Comparison of ENCODE assay signal across 11 cellular contexts in genomic region chr1:24393892-24394291, GRCh38. TPM values are rescaled to one million over a fixed set of nuclear protein-coding genes. Genes with fewer than 3 reads are reported as not detected.
A peak's percentile ranks its signal among the peaks of the same experiment; 100 is the strongest.
DNase-seq lines count a peak whose midpoint lies in the region; ATAC-seq and TF ChIP-seq lines count a peak whose summit lies in the region.
"Had no signal": no experiment of that assay in that cellular context is flagged by ENCODE, and none has a peak within 500 bp of the region (broad histone marks: within the 10 kb centered on the region; RNA-seq: fewer than 3 reads in every experiment).

No MANE protein-coding gene starts in this region.

- no peaks in the 10 kb centered on the region for H3K27me3 Mint-ChIP-seq in activated CD8-positive, alpha-beta T cell treated with anti-CD3 and anti-CD28 coated beads for 36 hours
- H3K27me3 Mint-ChIP-seq in activated CD8-positive, alpha-beta T cell treated with anti-CD3 and anti-CD28 coated beads, Interleukin-2, amount 10 ng/mL, durations not matched to agents 7 days and 5 days (ENCODE audit: low read depth) = no peaks in the 10 kb centered on the region

- DNase-seq in activated CD8-positive, alpha-beta T cell treated with anti-CD3 and anti-CD28 coated beads for 36 hours = no peak
- DNase-seq in activated CD8-positive, alpha-beta T cell treated with anti-CD3 and anti-CD28 coated beads, Interleukin-2, amount 10 ng/mL, durations not matched to agents 7 days and 5 days = no peak
- DNase-seq in fibroblast of pulmonary artery (ENCODE audit: low read depth) = peak; percentile 62
- no peak for DNase-seq in transverse colon
- DNase-seq in SIG-M5 treated with dmso at 0.1 percent for 504 hours (lab: John Stamatoyannopoulos, UW; ENCODE audit: unreplicated experiment) = no peak
- no peak for DNase-seq in NCI-H128 (lab: John Stamatoyannopoulos, UW; ENCODE audit: unreplicated experiment)
- DNase-seq: activated gamma-delta T cell treated with Interleukin-2 at 50 U/mL for 16 hours, AML-193 had no signal

- H3K4me3 ChIP-seq in SU-DHL-6 (ENCODE audit: insufficient read depth, low read length, poor library complexity, severe bottlenecking) (no peak overlapping the region), fibroblast of pulmonary artery (replicated peaks; ENCODE audit: low read depth, low read length) (no peak overlapping the region), transverse colon (no peak overlapping the region)
- H3K4me3 ChIP-seq: tibial nerve had no signal

- peak overlapping the region; percentile 83 for H3K4me2 ChIP-seq in SU-DHL-6 (ENCODE audit: low read depth, low read length, poor library complexity, severe bottlenecking)

- intact Hi-C loops in activated CD8-positive, alpha-beta T cell treated with anti-CD3 and anti-CD28 coated beads for 36 hours (cut with micrococcal nuclease) = loop anchor here (2.0 to 5.0 kb wide), 2 partner anchors 72 to 195 kb away; no protein-coding TSS in a partner anchor
- intact Hi-C loops in transverse colon (cut with DNase I; ENCODE audit: low total_unique reads) = loop anchor here (2.0 kb wide), 1 partner anchor 193 kb away; no protein-coding TSS in a partner anchor

- ATAC-seq in activated CD8-positive, alpha-beta T cell treated with anti-CD3 and anti-CD28 coated beads for 36 hours = no peak
- ATAC-seq in activated CD8-positive, alpha-beta T cell treated with anti-CD3 and anti-CD28 coated beads, Interleukin-2, amount 10 ng/mL, durations not matched to agents 7 days and 5 days = no peak
- no peak for ATAC-seq in HG03175 (IDR thresholded peaks at IDR 0.05; ENCODE audit: unreplicated experiment)

- H3K36me3 ChIP-seq in SU-DHL-6 (ENCODE audit: low read length) (no peaks in the 10 kb centered on the region), transverse colon (no peaks in the 10 kb centered on the region)
- H3K36me3 ChIP-seq: tibial nerve had no signal

- TF ChIP-seq EP300 in transverse colon (IDR thresholded peaks at IDR 0.05; ENCODE audit: low read depth) = no peak

- H3K9me2 ChIP-seq in SU-DHL-6 (replicated peaks; ENCODE audit: insufficient read depth, low read length) = no peaks in the 10 kb centered on the region

- H3K27ac Mint-ChIP-seq in activated CD8-positive, alpha-beta T cell treated with anti-CD3 and anti-CD28 coated beads for 36 hours = peak overlapping the region; percentile 95
- H3K27ac Mint-ChIP-seq in activated CD8-positive, alpha-beta T cell treated with anti-CD3 and anti-CD28 coated beads, Interleukin-2, amount 10 ng/mL, durations not matched to agents 7 days and 5 days = no peak overlapping the region

- no peaks in the 10 kb centered on the region for H3K9me3 Mint-ChIP-seq in activated CD8-positive, alpha-beta T cell treated with anti-CD3 and anti-CD28 coated beads for 36 hours
- H3K9me3 Mint-ChIP-seq in activated CD8-positive, alpha-beta T cell treated with anti-CD3 and anti-CD28 coated beads, Interleukin-2, amount 10 ng/mL, durations not matched to agents 7 days and 5 days (ENCODE audit: insufficient read depth) = no peaks in the 10 kb centered on the region

- POLR2A ChIA-PET in activated CD8-positive, alpha-beta T cell treated with anti-CD3 and anti-CD28 coated beads for 36 hours (lab: Charles Lee) = interaction anchor here (0.7 to 1.2 kb wide), 6 partner anchors 19 to 196 kb away, joined by 3 to 6 read pairs (median 4); partner anchors contain the start of genes NIPAL3 and STPG1
- POLR2A ChIA-PET in activated CD8-positive, alpha-beta T cell treated with anti-CD3 and anti-CD28 coated beads, Interleukin-2, amount 10 ng/mL, durations not matched to agents 7 days and 5 days (lab: Charles Lee) = interaction anchor here (0.7 to 3.6 kb wide), 3 partner anchors 193 to 249 kb away, joined by 3 to 18 read pairs (median 4); no protein-coding TSS in a partner anchor

- no peaks in the 10 kb centered on the region for H3K27me3 ChIP-seq in SU-DHL-6 (ENCODE audit: low read length)
- H3K27me3 ChIP-seq in transverse colon = no peaks in the 10 kb centered on the region
- H3K27me3 ChIP-seq: tibial nerve had no signal

- peaks cover 7 to 41% (median 10%) of the 10 kb centered on the region in 4 donors for H3K4me1 ChIP-seq in transverse colon

- in situ Hi-C loops in transverse colon (cut with MboI; ENCODE audit: low pct_ligation_motif_present in 1 of 4, low pct_unique_long_range_greater_than_20kb in 1 of 4, low sequenced_read_pairs in 3 of 4) = loop anchor here (5.0 to 25.0 kb wide), 4 partner anchors 192 to 332 kb away; no protein-coding TSS in a partner anchor

- peaks cover 41% of the 10 kb centered on the region for H3K4me1 Mint-ChIP-seq in activated CD8-positive, alpha-beta T cell treated with anti-CD3 and anti-CD28 coated beads for 36 hours (ENCODE audit: low read depth)
- H3K4me1 Mint-ChIP-seq in activated CD8-positive, alpha-beta T cell treated with anti-CD3 and anti-CD28 coated beads, Interleukin-2, amount 10 ng/mL, durations not matched to agents 7 days and 5 days (ENCODE audit: low read depth) = peaks cover 26% of the 10 kb centered on the region

- TF ChIP-seq POLR2A in transverse colon (IDR thresholded peaks at IDR 0.05) = no peak

- H3F3A ChIP-seq in SU-DHL-6 (ENCODE audit: insufficient read depth) = peaks cover 31% of the 10 kb centered on the region

- no peaks in the 10 kb centered on the region for H3K79me2 ChIP-seq in SU-DHL-6 (ENCODE audit: insufficient read depth, low read length)

- TF ChIP-seq CTCF in activated CD8-positive, alpha-beta T cell treated with anti-CD3 and anti-CD28 coated beads for 36 hours (IDR thresholded peaks at IDR 0.05) = no peak
- TF ChIP-seq CTCF in SU-DHL-6 (IDR thresholded peaks at IDR 0.05; ENCODE audit: insufficient read depth, low read length, poor library complexity, severe bottlenecking) = no peak
- no peak for TF ChIP-seq CTCF in fibroblast of pulmonary artery (IDR thresholded peaks at IDR 0.05; ENCODE audit: low read length, missing control alignments)
- TF ChIP-seq CTCF in transverse colon (IDR thresholded peaks at IDR 0.05) = no peak

- H3K9ac ChIP-seq in SU-DHL-6 (ENCODE audit: low read length) = peak overlapping the region; percentile 10; the same call in 1 of the 2 replicates

- 77 to 82% methylated on average over 4 to 6 of the region's 6 CpGs for WGBS in transverse colon (ENCODE audit: low coverage in 1 of 2), 2 donors

- no peak overlapping the region for H2AFZ ChIP-seq in SU-DHL-6 (ENCODE audit: low read depth, low read length, severe bottlenecking)

- H3K4me3 Mint-ChIP-seq in activated CD8-positive, alpha-beta T cell treated with anti-CD3 and anti-CD28 coated beads for 36 hours = no peak overlapping the region
- no peak overlapping the region for H3K4me3 Mint-ChIP-seq in activated CD8-positive, alpha-beta T cell treated with anti-CD3 and anti-CD28 coated beads, Interleukin-2, amount 10 ng/mL, durations not matched to agents 7 days and 5 days

- no peaks in the 10 kb centered on the region for H3K36me3 Mint-ChIP-seq in activated CD8-positive, alpha-beta T cell treated with anti-CD3 and anti-CD28 coated beads for 36 hours (ENCODE audit: low read depth)
- H3K36me3 Mint-ChIP-seq in activated CD8-positive, alpha-beta T cell treated with anti-CD3 and anti-CD28 coated beads, Interleukin-2, amount 10 ng/mL, durations not matched to agents 7 days and 5 days (ENCODE audit: low read depth) = peaks cover 4% of the 10 kb centered on the region

- peak overlapping the region; percentile 92 for H3K27ac ChIP-seq in SU-DHL-6 (ENCODE audit: low read depth, low read length)
- peak overlapping the region in 3 of 4 donors; percentile 7 to 84 (median 82) for H3K27ac ChIP-seq in transverse colon

- no peaks in the 10 kb centered on the region for H4K20me1 ChIP-seq in SU-DHL-6 (ENCODE audit: low read depth, low read length)

- CTCF ChIA-PET in activated CD8-positive, alpha-beta T cell treated with anti-CD3 and anti-CD28 coated beads for 36 hours (lab: Charles Lee) = interaction anchor here (0.6 to 8.0 kb wide), 23 partner anchors 10 to 248 kb away, joined by 3 to 376 read pairs (median 15); partner anchors contain the start of genes IFNLR1, NIPAL3 and STPG1
- CTCF ChIA-PET in activated CD8-positive, alpha-beta T cell treated with anti-CD3 and anti-CD28 coated beads, Interleukin-2, amount 10 ng/mL, durations not matched to agents 7 days and 5 days (lab: Charles Lee) = interaction anchor here (0.9 to 6.2 kb wide), 24 partner anchors 8 to 441 kb away, joined by 3 to 375 read pairs (median 16); partner anchors contain the start of genes GRHL3, NIPAL3 and STPG1

- no peaks in the 10 kb centered on the region for H3K9me3 ChIP-seq in SU-DHL-6 (ENCODE audit: insufficient read depth, low read length)
- no peaks in the 10 kb centered on the region for H3K9me3 ChIP-seq in transverse colon
- H3K9me3 ChIP-seq: tibial nerve had no signal

RNA-seq across cellular contexts. Expression of gene STPG1, which starts 19.7 kb away (rescaled TPM):
- 1 to 10 TPM; 5.6 to 6.3 TPM for total RNA-seq in activated CD8-positive, alpha-beta T cell treated with anti-CD3 and anti-CD28 coated beads for 36 hours
- total RNA-seq in activated CD8-positive, alpha-beta T cell treated with anti-CD3 and anti-CD28 coated beads, Interleukin-2, amount 10 ng/mL, durations not matched to agents 7 days and 5 days = 1 to 10 TPM; 8.0 to 9.9 TPM
- total RNA-seq in transverse colon = 10 to 100 TPM in 3 of 4 donors, 1 to 10 TPM in 1; 4.6 to 33.7 (median 23.3) TPM

RNA-seq across cellular contexts. Expression of gene NIPAL3, which starts 21.7 kb away (rescaled TPM):
- total RNA-seq in activated CD8-positive, alpha-beta T cell treated with anti-CD3 and anti-CD28 coated beads for 36 hours = 10 to 100 TPM; 33.2 to 33.3 TPM
- total RNA-seq in activated CD8-positive, alpha-beta T cell treated with anti-CD3 and anti-CD28 coated beads, Interleukin-2, amount 10 ng/mL, durations not matched to agents 7 days and 5 days = 10 to 100 TPM; 43.4 to 46.9 TPM
- total RNA-seq in transverse colon = 10 to 100 TPM; 34.8 to 55.8 (median 46.8) TPM
